12 cellular contexts compared by ENCODE assay signal in the genomic region with DNA sequence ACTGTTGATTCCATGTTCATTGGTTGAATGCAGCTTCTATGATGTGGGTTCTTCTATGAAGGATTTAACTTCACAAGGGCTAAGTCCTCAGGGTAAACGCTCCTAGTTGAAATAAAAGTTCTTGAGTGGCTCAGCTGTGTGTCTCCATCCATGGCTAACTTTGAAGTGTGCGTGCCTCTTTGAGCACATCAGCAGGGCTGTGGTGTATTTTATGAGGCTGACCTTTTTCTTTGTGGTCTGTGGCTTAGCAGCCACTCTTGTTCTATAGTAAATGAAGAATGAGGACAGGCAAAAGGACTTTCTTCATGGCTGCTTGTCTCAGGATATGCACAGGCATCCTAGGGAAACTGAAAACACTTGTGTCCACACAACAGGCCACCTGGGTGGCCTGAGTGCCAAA.
DNase-seq lines count a peak whose midpoint lies in the region; ATAC-seq lines count a peak whose summit lies in the region.
"Had no signal": no experiment of that assay in that cellular context is flagged by ENCODE, and none has a peak within 500 bp of the region (broad histone marks: within the 10 kb centered on the region; RNA-seq: fewer than 3 reads in every experiment).

No MANE protein-coding gene starts in this region.

- ATAC-seq in GM18511 (IDR thresholded peaks at IDR 0.05; ENCODE audit: unreplicated experiment) = peak; percentile 88
- ATAC-seq in HG02798 (IDR thresholded peaks at IDR 0.05; ENCODE audit: poor library complexity, unreplicated experiment) = peak; percentile 89
- no peak for ATAC-seq in GM21737 (IDR thresholded peaks at IDR 0.05; ENCODE audit: unreplicated experiment)

- DNase-seq in NCI-H187 treated with DMSO at 0.1 percent for 48 hours (lab: John Stamatoyannopoulos, UW) (peak; percentile 73), left kidney (ENCODE audit: low read depth, low spot score) (peak; percentile 8), substantia nigra (lab: John Stamatoyannopoulos, UW) (no peak), NAMALWA (ENCODE audit: low spot score) (no peak)
- no peak for DNase-seq in stimulated activated CD4-positive, alpha-beta T cell treated with anti-CD3 and anti-CD28 coated beads, Interleukin-1b, Interleukin-23, amount 100 ng/mL, for 48 hours
- DNase-seq: activated CD4-positive, alpha-beta T cell treated with anti-CD3 and anti-CD28 coated beads for 4 hours; PC-9; stimulated activated CD8-positive, alpha-beta memory T cell treated with anti-CD3 and anti-CD28 coated beads, Interleukin-4, amount 100 ng/mL, for 48 hours had no signal

- no peak overlapping the region for H3K27ac ChIP-seq in substantia nigra (ENCODE audit: low read depth, low read length, poor library complexity, severe bottlenecking)
- H3K27ac ChIP-seq: cardiac muscle cell, PC-9 had no signal

Comparison
In these comparisons a context has a peak if more than half of its experiments do, and no peak if none do; other contexts are left out.
1. DNase-seq: peak in NCI-H187 treated with DMSO at 0.1 percent for 48 hours (single experiment) and left kidney (single experiment); none in substantia nigra (0 of 49), stimulated activated CD4-positive, alpha-beta T cell treated with anti-CD3 and anti-CD28 coated beads, Interleukin-1b, Interleukin-23, amount 100 ng/mL, for 48 hours (single experiment) and NAMALWA (single experiment).